ENCODE assay signal across 22 cellular contexts in the genomic region with DNA sequence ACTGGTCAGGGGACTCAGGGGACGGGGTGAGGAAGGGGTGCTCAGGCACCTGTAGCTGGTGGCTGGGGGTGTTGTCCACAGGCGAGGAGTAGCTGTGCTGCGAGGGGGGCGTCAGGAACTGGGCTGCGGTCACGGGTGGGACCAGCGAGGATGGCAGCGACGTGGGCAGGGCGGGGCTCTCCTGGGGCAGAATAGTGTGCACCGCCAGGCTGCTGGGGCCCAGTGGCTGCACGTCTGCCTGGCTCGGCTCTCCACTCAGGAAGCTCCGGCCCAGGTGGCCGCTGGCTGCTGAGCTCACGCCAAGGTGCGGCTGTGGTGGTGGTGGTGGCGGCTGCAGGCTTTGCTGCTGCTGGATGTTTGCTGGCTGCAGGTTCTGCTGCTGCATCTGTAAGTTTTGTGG.
"Had no signal": no experiment of that assay in that cellular context is flagged by ENCODE, and none has a peak within 500 bp of the region (broad histone marks: within the 10 kb centered on the region; RNA-seq: fewer than 3 reads in every experiment).

No MANE protein-coding gene starts in this region.

- H3K27me3 Mint-ChIP-seq: activated naive CD8-positive, alpha-beta T cell treated with anti-CD3 and anti-CD28 coated beads, Interleukin-2, amount 10 ng/mL, durations not matched to agents 7 days and 5 days; dendritic cell treated with granulocyte-macrophage colony-stimulating factor and Interleukin-4, amounts not matched to agents 40 ng/mL and 50 ng/mL, for 4 days had no signal

- H3K9me3 Mint-ChIP-seq: activated naive CD8-positive, alpha-beta T cell treated with anti-CD3 and anti-CD28 coated beads, Interleukin-2, amount 10 ng/mL, durations not matched to agents 7 days and 5 days; dendritic cell treated with granulocyte-macrophage colony-stimulating factor and Interleukin-4, amounts not matched to agents 40 ng/mL and 50 ng/mL, for 4 days had no signal

- H3K4me1 Mint-ChIP-seq: activated naive CD8-positive, alpha-beta T cell treated with anti-CD3 and anti-CD28 coated beads, Interleukin-2, amount 10 ng/mL, durations not matched to agents 7 days and 5 days had no signal

- H3K27ac Mint-ChIP-seq: activated naive CD8-positive, alpha-beta T cell treated with anti-CD3 and anti-CD28 coated beads, Interleukin-2, amount 10 ng/mL, durations not matched to agents 7 days and 5 days; dendritic cell treated with granulocyte-macrophage colony-stimulating factor and Interleukin-4, amounts not matched to agents 40 ng/mL and 50 ng/mL, for 4 days had no signal

- H3K4me1 ChIP-seq: thyroid gland had no signal

- H3K4me3 Mint-ChIP-seq: activated naive CD8-positive, alpha-beta T cell treated with anti-CD3 and anti-CD28 coated beads, Interleukin-2, amount 10 ng/mL, durations not matched to agents 7 days and 5 days; dendritic cell treated with granulocyte-macrophage colony-stimulating factor and Interleukin-4, amounts not matched to agents 40 ng/mL and 50 ng/mL, for 4 days had no signal

- H3K4me2 ChIP-seq: hepatocyte had no signal

- H3K9me3 ChIP-seq: thyroid gland had no signal

- H3K27me3 ChIP-seq: hepatocyte, thyroid gland had no signal

- H3K27ac ChIP-seq: hepatocyte, thyroid gland, WERI-Rb-1 had no signal

- H3K4me3 ChIP-seq: hepatocyte, thyroid gland had no signal

- H3K79me2 ChIP-seq: hepatocyte had no signal

- FAIRE-seq: endometrium, small intestine, TTC549 had no signal

- ATAC-seq: sciatic nerve, SK-N-SH treated with all-trans-retinoic acid at 6 μM for 48 hours had no signal

- H2AFZ ChIP-seq: hepatocyte had no signal

- DNase-seq: activated CD4-positive, CD25-positive, alpha-beta regulatory T cell treated with anti-CD3 and anti-CD28 coated beads, Interleukin-2, amount 50 U/mL, for 72 hours; activated gamma-delta T cell treated with Interleukin-2 at 50 U/mL for 16 hours; activated naive CD8-positive, alpha-beta T cell treated with anti-CD3 and anti-CD28 coated beads, Interleukin-2, amount 10 ng/mL, durations not matched to agents 7 days and 5 days; activated T-cell treated with anti-CD3 and anti-CD28 coated beads, Interleukin-2, amount 50 U/mL, for 1 hour; amniotic stem cell; effector CD4-positive, alpha-beta T cell; foreskin melanocyte; glutamatergic neuron; kidney glomerular epithelial cell; occipital lobe; posterior cingulate gyrus; small intestine; stimulated activated CD4-positive, alpha-beta T cell treated with anti-CD3 and anti-CD28 coated beads, Interleukin-15, amount 100 ng/mL, for 24 hours; stimulated activated naive CD4-positive, alpha-beta T cell; thyroid gland; WERI-Rb-1 had no signal
